Comparison of ENCODE assay signal across 27 cellular contexts in genomic region chr21:42036313-42036712, GRCh38. TPM values are rescaled to one million over a fixed set of nuclear protein-coding genes. Genes with fewer than 3 reads are reported as not detected.
A peak's percentile ranks its signal among the peaks of the same experiment; 100 is the strongest.
DNase-seq lines count a peak whose midpoint lies in the region; ATAC-seq and TF ChIP-seq lines count a peak whose summit lies in the region.
"Had no signal": no experiment of that assay in that cellular context is flagged by ENCODE, and none has a peak within 500 bp of the region (broad histone marks: within the 10 kb centered on the region; RNA-seq: fewer than 3 reads in every experiment).

No MANE protein-coding gene starts in this region.

- H3K18ac ChIP-seq in IMR-90 (ENCODE audit: low read depth, low read length) = no peak overlapping the region

- no peaks in the 10 kb centered on the region; a peak in 1 of 4 replicates for H3K79me1 ChIP-seq in IMR-90 (ENCODE audit: low read depth in 1 of 2, low read length in 2 of 2)

- no peaks in the 10 kb centered on the region for H3K9me2 ChIP-seq in PC-3 (replicated peaks; ENCODE audit: low read length)

- H2BK5ac ChIP-seq in IMR-90 (ENCODE audit: low read depth, low read length, poor library complexity, severe bottlenecking) = no peak overlapping the region

- no CpG with 5 or more reads among the region's 2 CpGs for WGBS in IMR-90 (ENCODE audit: extremely low coverage in 2 of 2, insufficient read length in 1 of 2), 2 experiments
- WGBS in upper lobe of left lung, 2 donors = 89 to 94% methylated on average over 2 of the region's 2 CpGs

- TF ChIP-seq RAD21 in IMR-90 (IDR thresholded peaks at IDR 0.05; ENCODE audit: low read length) = no peak

- no peak overlapping the region for H2BK15ac ChIP-seq in IMR-90 (ENCODE audit: low read depth, low read length)

- no peak for TF ChIP-seq CTCF in HEK293 (tag by site-specific recombination; IDR thresholded peaks at IDR 0.05)
- no peak for TF ChIP-seq CTCF in IMR-90 (conservative IDR thresholded peaks at IDR 0.05; ENCODE audit: low read depth, low read length)
- no peak for TF ChIP-seq CTCF in PC-3 (conservative IDR thresholded peaks at IDR 0.05; ENCODE audit: low read depth, low read length)
- no peak for TF ChIP-seq CTCF in upper lobe of left lung (IDR thresholded peaks at IDR 0.05)

- no peak overlapping the region for H3K56ac ChIP-seq in IMR-90 (ENCODE audit: extremely low read depth, insufficient read depth, low read length)

- BruUV-seq in IMR-90 (replicated peaks; lab: Mats Ljungman, UMichigan) = no TSS peak
- no TSS peak for BruUV-seq in PC-3 (replicated peaks; lab: Mats Ljungman, UMichigan)

- no peak overlapping the region for H2AK5ac ChIP-seq in IMR-90 (ENCODE audit: low read depth, low read length)

- H3K4me3 ChIP-seq in HEK293 (ENCODE audit: low read depth, low read length) (no peak overlapping the region), IMR-90 (ENCODE audit: insufficient read depth, low read depth, low read length) (no peak overlapping the region), PC-3 (ENCODE audit: low read length) (no peak overlapping the region), upper lobe of left lung (no peak overlapping the region)
- H3K4me3 ChIP-seq: BLaER1, GM12878 had no signal

- no peak overlapping the region for H3K4me2 ChIP-seq in IMR-90 (ENCODE audit: low read depth, low read length)
- H3K4me2 ChIP-seq in PC-3 (ENCODE audit: low read length) = no peak overlapping the region
- H3K4me2 ChIP-seq: BLaER1 had no signal

- intact Hi-C loops in IMR-90 (cut with micrococcal nuclease) = no loop called here
- intact Hi-C loops in PC-3 (cut with micrococcal nuclease) = no loop called here

- ATAC-seq in IMR-90 (ENCODE audit: low read depth) (no peak), PC-3 (no peak), upper lobe of left lung (ENCODE audit: low FRiP score in 2 of 2) (no peak), GM18858 (IDR thresholded peaks at IDR 0.05; ENCODE audit: unreplicated experiment) (no peak), GM19035 (IDR thresholded peaks at IDR 0.05; ENCODE audit: unreplicated experiment) (no peak)
- ATAC-seq: GM12878 had no signal

- peaks cover 11% of the 10 kb centered on the region for H3K9me1 ChIP-seq in IMR-90 (ENCODE audit: insufficient read depth, low read length)

- dilution Hi-C loops in IMR-90 (cut with HindIII; ENCODE audit: low sequenced_read_pairs, unreplicated experiment) = no loop called here

- no peaks in the 10 kb centered on the region for H3K36me3 ChIP-seq in HEK293 (ENCODE audit: control insufficient read depth in 2 of 2, insufficient read depth in 1 of 2, low read length in 2 of 2)
- no peaks in the 10 kb centered on the region for H3K36me3 ChIP-seq in IMR-90 (ENCODE audit: control insufficient read depth, insufficient read depth, low read length)
- H3K36me3 ChIP-seq in PC-3 (ENCODE audit: low read depth, low read length) = no peaks in the 10 kb centered on the region
- H3K36me3 ChIP-seq in upper lobe of left lung = no peaks in the 10 kb centered on the region
- H3K36me3 ChIP-seq: BE2C, BLaER1 had no signal

- TF ChIP-seq POLR2A in IMR-90 (IDR thresholded peaks at IDR 0.05; ENCODE audit: low read depth, low read length) (no peak), upper lobe of left lung (IDR thresholded peaks at IDR 0.05) (no peak)

- no peak overlapping the region for H4K8ac ChIP-seq in IMR-90 (ENCODE audit: low read depth in 2 of 2, low read length in 2 of 2)

- H4K5ac ChIP-seq in IMR-90 (ENCODE audit: low read depth, low read length) = no peak overlapping the region

- no peak overlapping the region for H2AK9ac ChIP-seq in IMR-90 (replicated peaks; ENCODE audit: low read depth, low read length, poor library complexity)

- H3K9ac ChIP-seq in IMR-90 (ENCODE audit: low read depth, low read length) (no peak overlapping the region), PC-3 (ENCODE audit: low read length) (no peak overlapping the region)
- H3K9ac ChIP-seq: BLaER1 had no signal

- H3K4me1 ChIP-seq in HEK293 (ENCODE audit: control insufficient read depth, insufficient read depth, low read length) (no peaks in the 10 kb centered on the region), IMR-90 (ENCODE audit: control insufficient read depth, insufficient read depth, low read length) (peaks cover 20% of the 10 kb centered on the region), PC-3 (ENCODE audit: insufficient read depth, low read length) (peaks cover 23% of the 10 kb centered on the region), upper lobe of left lung (peaks cover 0 to 16% (median 12%) of the 10 kb centered on the region in 4 donors)
- H3K4me1 ChIP-seq: BE2C had no signal

- 0 out of 2 replicates have a peak overlapping the region, but pooled peaks have one; percentile 1 for H3K14ac ChIP-seq in IMR-90 (replicated peaks; ENCODE audit: low read depth, low read length)

- DNase-seq in IMR-90 (no peak), PC-3 (peak; percentile 21), kidney tubule cell (ENCODE audit: low spot score) (peak; percentile 10), upper lobe of left lung (no peak)
- DNase-seq: 8988T; ACHN; BE2C; C1 segment of cervical spinal cord; CD4-positive, alpha-beta memory T cell; CD4-positive, CD25-positive, alpha-beta regulatory T cell; CD8-positive, alpha-beta memory T cell; COR-L47; DMS 273 treated with DMSO at 0.1 percent for 48 hours; DMS153; DMS53; DMS79; DND-41; EL; GDM1 had no signal

- H2BK120ac ChIP-seq in IMR-90 (ENCODE audit: low read depth, low read length) = peak overlapping the region; percentile 24; the same call in 1 of the 2 replicates

- CTCF ChIA-PET in HEK293 (lab: Yijun Ruan, JAX) (interaction anchor here (0.6 to 0.7 kb wide), 3 partner anchors 79 to 413 kb away, joined by 3 to 6 read pairs (median 4); no protein-coding TSS in a partner anchor), IMR-90 (lab: Yijun Ruan, JAX) (no interaction called here), PC-3 (lab: Charles Lee) (no interaction called here)

- H3K27me3 ChIP-seq in IMR-90 (ENCODE audit: control insufficient read depth, insufficient read depth, low read length) (no peaks in the 10 kb centered on the region), PC-3 (ENCODE audit: low read length) (no peaks in the 10 kb centered on the region), upper lobe of left lung (no peaks in the 10 kb centered on the region)
- H3K27me3 ChIP-seq: BE2C, BLaER1 had no signal

- POLR2A ChIA-PET in HEK293 (lab: Yijun Ruan, JAX) (no interaction called here), IMR-90 (lab: Charles Lee; ENCODE audit: unreplicated experiment) (no interaction called here), PC-3 (lab: Charles Lee; ENCODE audit: unreplicated experiment) (no interaction called here)

- H2BK20ac ChIP-seq in IMR-90 (ENCODE audit: low read depth, low read length) = peak overlapping the region; percentile 30; the same call in 1 of the 2 replicates

- H2AFZ ChIP-seq in IMR-90 (replicated peaks; ENCODE audit: low read length, poor library complexity) = no peak overlapping the region
- H2AFZ ChIP-seq in PC-3 (ENCODE audit: low read length) = no peak overlapping the region

- H3K27ac ChIP-seq in HEK293 (ENCODE audit: extremely low read depth, low read depth, low read length) = no peak overlapping the region
- no peak overlapping the region for H3K27ac ChIP-seq in IMR-90 (ENCODE audit: insufficient read depth, low read length)
- H3K27ac ChIP-seq in PC-3 (ENCODE audit: low read length) = no peak overlapping the region
- H3K27ac ChIP-seq in upper lobe of left lung = no peak overlapping the region
- H3K27ac ChIP-seq: BLaER1 had no signal

- H3K9me3 ChIP-seq in HEK293 (ENCODE audit: control insufficient read depth, insufficient read depth, low read depth, low read length) (no peaks in the 10 kb centered on the region), IMR-90 (ENCODE audit: control insufficient read depth, insufficient read depth, low read length) (no peaks in the 10 kb centered on the region; the same call in 1 of the 2 replicates), PC-3 (ENCODE audit: low read length) (no peaks in the 10 kb centered on the region), upper lobe of left lung (no peaks in the 10 kb centered on the region)
- H3K9me3 ChIP-seq: BE2C, BLaER1 had no signal

- H3F3A ChIP-seq in PC-3 (ENCODE audit: low read length, unreplicated experiment) = no peaks in the 10 kb centered on the region

- H4K91ac ChIP-seq in IMR-90 (ENCODE audit: insufficient read depth, low read depth, low read length) = no peak overlapping the region

- in situ Hi-C loops in IMR-90 (cut with MboI; ENCODE audit: low sequenced_read_pairs) = no loop called here

- H3K23ac ChIP-seq in IMR-90 (ENCODE audit: low read depth, low read length) = no peak overlapping the region

- peak overlapping the region; percentile 43; the same call in 1 of the 2 replicates for H3K4ac ChIP-seq in IMR-90 (ENCODE audit: low read depth, low read length)

- H3K79me2 ChIP-seq in PC-3 (ENCODE audit: low read length) = no peaks in the 10 kb centered on the region

- TF ChIP-seq EP300 in upper lobe of left lung (IDR thresholded peaks at IDR 0.05) = no peak

- H4K20me1 ChIP-seq in IMR-90 (ENCODE audit: insufficient read depth, low read length) (no peaks in the 10 kb centered on the region), PC-3 (ENCODE audit: low read length) (no peaks in the 10 kb centered on the region)
- H4K20me1 ChIP-seq: BLaER1 had no signal

TF ChIP-seq in HEK293, 187 proteins besides CTCF, POLR2A, EP300 and RAD21:
- no peak for TF ChIP-seq ZNF660 (tag by site-specific recombination; IDR thresholded peaks at IDR 0.05)
- TF ChIP-seq ZNF146 (tag by site-specific recombination; IDR thresholded peaks at IDR 0.05) = peak; percentile 98

TF ChIP-seq in IMR-90, 13 proteins besides CTCF, POLR2A, EP300 and RAD21 (continues in another document):
- TF ChIP-seq MAZ (IDR thresholded peaks at IDR 0.05; ENCODE audit: borderline replicate concordance, low read depth, low read length) = no peak
- TF ChIP-seq USF2 (IDR thresholded peaks at IDR 0.05; ENCODE audit: low read depth, low read length) = no peak

RNA-seq across cellular contexts. Expression of gene ZBTB21, which starts 26.2 kb away (rescaled TPM):
- total RNA-seq in IMR-90 (2012; rRNA removed) (12.0 and 13.6 TPM in 2 replicates), PC-3 (2014; rRNA removed) (8.1 and 9.2 TPM in 2 replicates), upper lobe of left lung (10 to 100 TPM; 12.4 to 28.3 (median 16.7) TPM)
- 6.8 and 7.8 TPM in 2 replicates for polyA plus RNA-seq in IMR-90 (2012; rRNA removed)
- 2.4 and 2.8 TPM in 2 replicates for polyA plus RNA-seq in IMR-90 (2012; cell fraction: cytosol; rRNA removed)
- 4.6 and 22.7 TPM in 2 replicates for polyA plus RNA-seq in IMR-90 (2012; cell fraction: nucleus; rRNA removed; ENCODE audit: low replicate concordance)

RNA-seq across cellular contexts. Expression of gene UMODL1, which starts 34.8 kb away (rescaled TPM):
- total RNA-seq in IMR-90 (2012; rRNA removed) (not detected in 2 replicates), PC-3 (2014; rRNA removed) (0.58 TPM in 1 of 2 replicates, not detected in the other), upper lobe of left lung (1 to 10 TPM in 2 of 6 donors, under 1 TPM in 3, not detected in 1; 0.07 to 6.3 (median 0.59) TPM)
- polyA plus RNA-seq in IMR-90 (2012; rRNA removed) = 0.02 TPM in 1 of 2 replicates, not detected in the other
- 0.03 TPM in 1 of 2 replicates, not detected in the other for polyA plus RNA-seq in IMR-90 (2012; cell fraction: cytosol; rRNA removed)
- polyA plus RNA-seq in IMR-90 (2012; cell fraction: nucleus; rRNA removed; ENCODE audit: low replicate concordance) = 0.04 and 0.07 TPM in 2 replicates
- total RNA-seq: A673, G401 had no signal
- polyA plus RNA-seq: CD14-positive monocyte; CD8-positive, alpha-beta memory T cell had no signal

Comparison
In these comparisons a context has a peak if more than half of its experiments do, and no peak if none do; other contexts are left out.
1. DNase-seq: peak in PC-3 (single experiment) and kidney tubule cell (single experiment); none in IMR-90 (single experiment) and upper lobe of left lung (0 of 2).